Comparison of ENCODE assay signal across 1 cellular context in genomic region chr7:151152935-151153513, GRCh38.
TF ChIP-seq lines count a peak whose summit lies in the region.

No MANE protein-coding gene starts in this region.

TF ChIP-seq in SK-N-SH treated with all-trans-retinoic acid at 6 μM for 48 hours, 23 proteins besides CTCF, POLR2A, EP300 and RAD21 (continued from another document):
- TF ChIP-seq, protein P1, sequence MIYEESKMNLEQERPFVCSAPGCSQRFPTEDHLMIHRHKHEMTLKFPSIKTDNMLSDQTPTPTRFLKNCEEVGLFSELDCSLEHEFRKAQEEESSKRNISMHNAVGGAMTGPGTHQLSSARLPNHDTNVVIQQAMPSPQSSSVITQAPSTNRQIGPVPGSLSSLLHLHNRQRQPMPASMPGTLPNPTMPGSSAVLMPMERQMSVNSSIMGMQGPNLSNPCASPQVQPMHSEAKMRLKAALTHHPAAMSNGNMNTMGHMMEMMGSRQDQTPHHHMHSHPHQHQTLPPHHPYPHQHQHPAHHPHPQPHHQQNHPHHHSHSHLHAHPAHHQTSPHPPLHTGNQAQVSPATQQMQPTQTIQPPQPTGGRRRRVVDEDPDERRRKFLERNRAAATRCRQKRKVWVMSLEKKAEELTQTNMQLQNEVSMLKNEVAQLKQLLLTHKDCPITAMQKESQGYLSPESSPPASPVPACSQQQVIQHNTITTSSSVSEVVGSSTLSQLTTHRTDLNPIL (CRISPR knock-in tag; IDR thresholded peaks at IDR 0.05; ENCODE audit: low read depth): no peak
- TF ChIP-seq, protein P2, sequence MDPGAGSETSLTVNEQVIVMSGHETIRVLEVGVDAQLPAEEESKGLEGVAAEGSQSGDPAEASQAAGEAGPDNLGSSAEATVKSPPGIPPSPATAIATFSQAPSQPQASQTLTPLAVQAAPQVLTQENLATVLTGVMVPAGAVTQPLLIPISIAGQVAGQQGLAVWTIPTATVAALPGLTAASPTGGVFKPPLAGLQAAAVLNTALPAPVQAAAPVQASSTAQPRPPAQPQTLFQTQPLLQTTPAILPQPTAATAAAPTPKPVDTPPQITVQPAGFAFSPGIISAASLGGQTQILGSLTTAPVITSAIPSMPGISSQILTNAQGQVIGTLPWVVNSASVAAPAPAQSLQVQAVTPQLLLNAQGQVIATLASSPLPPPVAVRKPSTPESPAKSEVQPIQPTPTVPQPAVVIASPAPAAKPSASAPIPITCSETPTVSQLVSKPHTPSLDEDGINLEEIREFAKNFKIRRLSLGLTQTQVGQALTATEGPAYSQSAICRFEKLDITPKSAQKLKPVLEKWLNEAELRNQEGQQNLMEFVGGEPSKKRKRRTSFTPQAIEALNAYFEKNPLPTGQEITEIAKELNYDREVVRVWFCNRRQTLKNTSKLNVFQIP (CRISPR knock-in tag; IDR thresholded peaks at IDR 0.05; ENCODE audit: borderline replicate concordance, low read depth): no peak
- no peak for TF ChIP-seq ZFP3 (CRISPR knock-in tag; IDR thresholded peaks at IDR 0.05)
- no peak for TF ChIP-seq ZNF8 (CRISPR knock-in tag; IDR thresholded peaks at IDR 0.05)
